ENCODE assay signal across 20 cellular contexts in the genomic region with DNA sequence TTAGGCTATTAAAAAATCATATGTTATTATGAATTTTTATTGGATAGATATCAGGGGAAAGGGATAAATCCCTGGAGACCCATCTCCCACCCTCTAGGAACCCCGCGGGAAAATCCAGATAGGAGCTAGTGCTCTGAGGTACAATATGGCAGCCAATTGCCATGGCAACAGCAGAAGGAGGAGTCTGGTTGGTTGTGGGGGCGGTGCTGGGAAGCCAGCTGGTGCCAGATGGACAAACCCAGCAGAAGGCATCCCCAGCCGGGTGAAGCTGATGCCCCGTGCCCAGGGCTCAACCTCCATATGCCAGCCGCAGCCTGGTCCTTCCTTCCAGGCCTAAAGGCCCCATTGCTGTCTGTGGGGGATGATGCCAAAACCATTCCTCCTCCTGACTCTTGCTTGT. TPM values are rescaled to one million over a fixed set of nuclear protein-coding genes. Genes with fewer than 3 reads are reported as not detected.
DNase-seq lines count a peak whose midpoint lies in the region; ATAC-seq and TF ChIP-seq lines count a peak whose summit lies in the region.
"Had no signal": no experiment of that assay in that cellular context is flagged by ENCODE, and none has a peak within 500 bp of the region (broad histone marks: within the 10 kb centered on the region; RNA-seq: fewer than 3 reads in every experiment).

No MANE protein-coding gene starts in this region.

- no peak overlapping the region for H3K4ac ChIP-seq in neuronal stem cell (ENCODE audit: low read length)

- peaks cover 0 to 85% (median 11%) of the 10 kb centered on the region in 3 experiments for H3K27me3 ChIP-seq in neuronal stem cell (ENCODE audit: control insufficient read depth in 3 of 3, insufficient read depth in 3 of 3, low read depth in 1 of 3, low read length in 3 of 3)

- no peak overlapping the region for H4K91ac ChIP-seq in neuronal stem cell (ENCODE audit: low read depth, low read length, poor library complexity)

- H3K4me3 Mint-ChIP-seq in natural killer cell = no peak overlapping the region
- H3K4me3 Mint-ChIP-seq: activated CD8-positive, alpha-beta T cell treated with anti-CD3 and anti-CD28 coated beads, Interleukin-2, amount 10 ng/mL, durations not matched to agents 7 days and 5 days; activated naive CD8-positive, alpha-beta T cell treated with anti-CD3 and anti-CD28 coated beads, Interleukin-2, amount 50 U/mL, for 24 hours; central memory CD8-positive, alpha-beta T cell; neural progenitor cell had no signal

- H4K8ac ChIP-seq in neuronal stem cell (ENCODE audit: low read depth, low read length) = no peak overlapping the region

- H3K4me1 ChIP-seq in neuronal stem cell (ENCODE audit: control insufficient read depth in 2 of 2, insufficient read depth in 1 of 2, low read depth in 1 of 2, low read length in 2 of 2) = peaks cover 0 to under 1% of the 10 kb centered on the region in 2 donors
- H3K4me1 ChIP-seq: BLaER1, neural progenitor cell, tibial nerve had no signal

- no peaks in the 10 kb centered on the region for H3K79me1 ChIP-seq in neuronal stem cell (ENCODE audit: low read depth, low read length)

- H3K18ac ChIP-seq in neuronal stem cell (ENCODE audit: low read length) = no peak overlapping the region

- H2BK120ac ChIP-seq in neuronal stem cell (ENCODE audit: low read depth, low read length) = no peak overlapping the region

- no peak overlapping the region for H2AFZ ChIP-seq in neuronal stem cell (ENCODE audit: low read length)
- H2AFZ ChIP-seq: GM23248, neural progenitor cell had no signal

- no peaks in the 10 kb centered on the region for H3K4me1 Mint-ChIP-seq in natural killer cell
- H3K4me1 Mint-ChIP-seq: activated naive CD8-positive, alpha-beta T cell treated with anti-CD3 and anti-CD28 coated beads, Interleukin-2, amount 50 U/mL, for 24 hours; central memory CD8-positive, alpha-beta T cell; neural progenitor cell had no signal

- no peak overlapping the region for H3K4me2 ChIP-seq in neuronal stem cell (ENCODE audit: insufficient read depth, low read length, poor library complexity, severe bottlenecking)
- H3K4me2 ChIP-seq: BLaER1, neural progenitor cell had no signal

- intact Hi-C loops in natural killer cell (cut with micrococcal nuclease) = no loop called here

- DNase-seq in G401 (ENCODE audit: low spot score) (peak; percentile 98), NCI-H2171 treated with DMSO at 0.1 percent for 48 hours (lab: John Stamatoyannopoulos, UW) (peak; percentile 91), caudate nucleus (lab: John Stamatoyannopoulos, UW) (peak in 55 of 61 donors; percentile 22 to 96 (median 71)), neuronal stem cell (ENCODE audit: low spot score) (no peak), EL (no peak), foreskin fibroblast (no peak), NCI-H510A (lab: John Stamatoyannopoulos, UW) (no peak), natural killer cell (no peak)
- DNase-seq: activated CD8-positive, alpha-beta T cell treated with anti-CD3 and anti-CD28 coated beads, Interleukin-2, amount 10 ng/mL, durations not matched to agents 7 days and 5 days; activated naive CD8-positive, alpha-beta T cell treated with anti-CD3 and anti-CD28 coated beads, Interleukin-2, amount 50 U/mL, for 24 hours; GM23248; NCI-H2029 treated with DMSO at 0.1 percent for 48 hours had no signal

- no peak for ATAC-seq in natural killer cell
- ATAC-seq: activated CD8-positive, alpha-beta T cell treated with anti-CD3 and anti-CD28 coated beads, Interleukin-2, amount 10 ng/mL, durations not matched to agents 7 days and 5 days; activated naive CD8-positive, alpha-beta T cell treated with anti-CD3 and anti-CD28 coated beads, Interleukin-2, amount 50 U/mL, for 24 hours; Panc1 had no signal

- no CpG with 5 or more reads among the region's 6 CpGs for WGBS in neuronal stem cell (ENCODE audit: extremely low coverage in 2 of 2, insufficient read length in 2 of 2, insufficient replicate concordance in 1 of 2), 2 donors

- H3K9me3 Mint-ChIP-seq in natural killer cell = no peaks in the 10 kb centered on the region
- H3K9me3 Mint-ChIP-seq: activated naive CD8-positive, alpha-beta T cell treated with anti-CD3 and anti-CD28 coated beads, Interleukin-2, amount 50 U/mL, for 24 hours; central memory CD8-positive, alpha-beta T cell; neural progenitor cell had no signal

- no peak overlapping the region for H3K14ac ChIP-seq in neuronal stem cell (ENCODE audit: low read length)

- H3K27ac Mint-ChIP-seq in natural killer cell = no peak overlapping the region
- H3K27ac Mint-ChIP-seq: activated CD8-positive, alpha-beta T cell treated with anti-CD3 and anti-CD28 coated beads, Interleukin-2, amount 10 ng/mL, durations not matched to agents 7 days and 5 days; activated naive CD8-positive, alpha-beta T cell treated with anti-CD3 and anti-CD28 coated beads, Interleukin-2, amount 50 U/mL, for 24 hours; neural progenitor cell had no signal

- TF ChIP-seq CTCF in foreskin fibroblast (IDR thresholded peaks at IDR 0.05; ENCODE audit: low read depth, low read length) (no peak), natural killer cell (IDR thresholded peaks at IDR 0.05) (no peak)

- no peaks in the 10 kb centered on the region for H3K9me3 ChIP-seq in neuronal stem cell (replicated peaks in 1 of 2; ENCODE audit: control insufficient read depth in 2 of 2, insufficient read depth in 1 of 2, low read depth in 1 of 2, low read length in 2 of 2)
- H3K9me3 ChIP-seq: BLaER1, tibial nerve had no signal

- no peaks in the 10 kb centered on the region for H3K36me3 ChIP-seq in neuronal stem cell (replicated peaks in 1 of 2; ENCODE audit: control insufficient read depth in 2 of 2, insufficient read depth in 2 of 2, low read length in 2 of 2)
- H3K36me3 ChIP-seq: BLaER1, neural progenitor cell, tibial nerve had no signal

- peak overlapping the region; percentile 5 for H3K23ac ChIP-seq in neuronal stem cell (ENCODE audit: low read depth, low read length, poor library complexity)

- H2BK12ac ChIP-seq in neuronal stem cell (ENCODE audit: low read length) = no peak overlapping the region

- no peak overlapping the region for H2BK5ac ChIP-seq in neuronal stem cell (ENCODE audit: low read length)

- H2AK5ac ChIP-seq in neuronal stem cell (ENCODE audit: low read depth, low read length) = peak overlapping the region; percentile 59

- no peak overlapping the region for H3K9ac ChIP-seq in neuronal stem cell (ENCODE audit: low read depth, low read length, poor library complexity)
- H3K9ac ChIP-seq: BLaER1, GM23248, neural progenitor cell had no signal

- peaks cover 26 to 30% of the 10 kb centered on the region in 2 donors for H3K27me3 Mint-ChIP-seq in natural killer cell (ENCODE audit: low read depth in 2 of 2)

- no peak overlapping the region for H2BK15ac ChIP-seq in neuronal stem cell (ENCODE audit: low read length)

- no peak overlapping the region for H3K4me3 ChIP-seq in neuronal stem cell (ENCODE audit: low read length in 2 of 2)
- H3K4me3 ChIP-seq in foreskin fibroblast (ENCODE audit: low read depth in 1 of 2, low read length in 2 of 2) = no peak overlapping the region
- H3K4me3 ChIP-seq: BLaER1, GM23248, neural progenitor cell, tibial nerve had no signal

- peak overlapping the region; percentile 58 for H3K27ac ChIP-seq in caudate nucleus (ENCODE audit: low read depth, low read length)
- no peak overlapping the region for H3K27ac ChIP-seq in neuronal stem cell (replicated peaks; ENCODE audit: low read length)
- H3K27ac ChIP-seq: BLaER1, GM23248, neural progenitor cell, tibial nerve had no signal

- H3K36me3 Mint-ChIP-seq in natural killer cell = no peaks in the 10 kb centered on the region
- H3K36me3 Mint-ChIP-seq: neural progenitor cell had no signal

- in situ Hi-C loops in G401 (cut with HindIII; ENCODE audit: low sequenced_read_pairs) = no loop called here

RNA-seq across cellular contexts. Expression of a gene that starts 38.3 kb away (rescaled TPM):
- 0.06 and 3.5 TPM in 2 replicates for total RNA-seq in G401 (2014; rRNA removed; shearing (Covaris generic))
- 0.03 TPM for polyA plus RNA-seq in neuronal stem cell (2013, experiment 1 of 2)
- polyA plus RNA-seq in neuronal stem cell (2013, experiment 2 of 2) = 0.03 TPM
- total RNA-seq in natural killer cell = not detected
- total RNA-seq: activated CD8-positive, alpha-beta T cell treated with anti-CD3 and anti-CD28 coated beads, Interleukin-2, amount 10 ng/mL, durations not matched to agents 7 days and 5 days; frontal cortex; GM23248; HT1080; lung microvascular endothelial cell; tibial nerve had no signal
- polyA plus RNA-seq: GM23248 had no signal

Comparison
In these comparisons a context has a peak if more than half of its experiments do, and no peak if none do; other contexts are left out.
1. DNase-seq: peak in G401 (single experiment), NCI-H2171 treated with DMSO at 0.1 percent for 48 hours (single experiment) and caudate nucleus (55 of 61); none in neuronal stem cell (single experiment), EL (single experiment), foreskin fibroblast (0 of 2), NCI-H510A (single experiment) and natural killer cell (single experiment).